In genomic region chr14:105430042-105430441, GRCh38 we compare ENCODE assay signal across 22 cellular contexts. TPM values are rescaled to one million over a fixed set of nuclear protein-coding genes. Genes with fewer than 3 reads are reported as not detected.
A peak's percentile ranks its signal among the peaks of the same experiment; 100 is the strongest.
DNase-seq lines count a peak whose midpoint lies in the region; ATAC-seq and TF ChIP-seq lines count a peak whose summit lies in the region.
"Had no signal": no experiment of that assay in that cellular context is flagged by ENCODE, and none has a peak within 500 bp of the region (broad histone marks: within the 10 kb centered on the region; RNA-seq: fewer than 3 reads in every experiment).

No MANE protein-coding gene starts in this region.

- no peaks in the 10 kb centered on the region for H3K9me3 Mint-ChIP-seq in immature natural killer cell

- H3K9me3 ChIP-seq in heart left ventricle (peaks cover 0 to 13% (median 0%) of the 10 kb centered on the region in 12 donors), adrenal gland (replicated peaks in 1 of 3) (no peaks in the 10 kb centered on the region), upper lobe of right lung (no peaks in the 10 kb centered on the region), vagina (no peaks in the 10 kb centered on the region)
- H3K9me3 ChIP-seq: SJSA1 had no signal

- H3K36me3 ChIP-seq in heart left ventricle (peaks cover 0 to 20% (median 0%) of the 10 kb centered on the region in 9 donors), adrenal gland (replicated peaks in 1 of 2) (no peaks in the 10 kb centered on the region), upper lobe of right lung (no peaks in the 10 kb centered on the region), vagina (no peaks in the 10 kb centered on the region)

- no peak overlapping the region for H3K4me3 Mint-ChIP-seq in immature natural killer cell

- H3K27ac ChIP-seq in heart left ventricle (peak overlapping the region in 4 of 12 donors; percentile 18 to 54 (median 38)), adrenal gland (peak overlapping the region in 3 of 5 donors; percentile 16 to 63 (median 34)), upper lobe of right lung (peak overlapping the region; percentile 17), vagina (no peak overlapping the region)
- H3K27ac ChIP-seq: GM23248 had no signal

- H3K27me3 Mint-ChIP-seq in immature natural killer cell (ENCODE audit: low read depth in 3 of 3) = peaks cover 0 to 3% (median 0%) of the 10 kb centered on the region in 3 donors

- H3K36me3 Mint-ChIP-seq in immature natural killer cell = peaks cover 0 to 3% (median 0%) of the 10 kb centered on the region in 3 donors

- peaks cover 24 to 30% of the 10 kb centered on the region in 2 donors for H3K4me1 Mint-ChIP-seq in immature natural killer cell

- DNase-seq in heart left ventricle (no peak), Right ventricle myocardium inferior (ENCODE audit: missing footprints) (no peak), adrenal gland (no peak), lung microvascular endothelial cell (ENCODE audit: low read depth in 2 of 2) (peak; percentile 69 to 90), upper lobe of right lung (no peak), immature natural killer cell (no peak), vagina (ENCODE audit: extremely low spot score in 2 of 2) (no peak)
- DNase-seq in stimulated activated CD4-positive, alpha-beta T cell treated with anti-CD3 and anti-CD28 coated beads, Interleukin-1b, Interleukin-23, amount 100 ng/mL, for 48 hours = no peak
- DNase-seq: 8988T; C1 segment of cervical spinal cord; DND-41; MV-4-11; NCI-H1436; NCI-H2029; NCI-H2171 treated with DMSO at 0.1 percent for 48 hours; NCI-H446 treated with DMSO at 0.1 percent for 48 hours; NK-92 treated with Interleukin-12 subunit alpha and Interleukin-12 subunit beta, amount 100 ng/mL, for 24 hours; RPMI8226 had no signal

- TF ChIP-seq POLR2A in heart left ventricle (IDR thresholded peaks at IDR 0.05) (no peak), adrenal gland (IDR thresholded peaks at IDR 0.05) (no peak), vagina (IDR thresholded peaks at IDR 0.05) (no peak)

- WGBS in heart left ventricle, 4 donors = 71 to 79% (median 76%) methylated on average over 6 of the region's 6 CpGs
- WGBS in adrenal gland, 4 donors = 86 to 94% (median 90%) methylated on average over 6 of the region's 6 CpGs

- H3K4me3 ChIP-seq in heart left ventricle (no peak overlapping the region), adrenal gland (no peak overlapping the region), upper lobe of right lung (no peak overlapping the region), vagina (no peak overlapping the region)
- H3K4me3 ChIP-seq: GM23248, K562, SJSA1 had no signal

- intact Hi-C loops in heart left ventricle (cut with DNase I) (no loop called here), Right ventricle myocardium inferior (cut with DNase I) (no loop called here), adrenal gland (cut with DNase I) (no loop called here), upper lobe of right lung (cut with DNase I) (no loop called here), vagina (cut with DNase I) (no loop called here)

- H3K27me3 ChIP-seq in heart left ventricle (no peaks in the 10 kb centered on the region), adrenal gland (no peaks in the 10 kb centered on the region), upper lobe of right lung (no peaks in the 10 kb centered on the region), vagina (no peaks in the 10 kb centered on the region)
- H3K27me3 ChIP-seq: SJSA1 had no signal

- no peak overlapping the region for H3K27ac Mint-ChIP-seq in immature natural killer cell

- H3K4me1 ChIP-seq in heart left ventricle = peaks cover 0 to 17% (median 6%) of the 10 kb centered on the region in 12 donors
- peaks cover 0 to 13% of the 10 kb centered on the region in 2 donors for H3K4me1 ChIP-seq in adrenal gland (replicated peaks in 1 of 2)
- peaks cover 4% of the 10 kb centered on the region for H3K4me1 ChIP-seq in upper lobe of right lung
- H3K4me1 ChIP-seq in vagina = peaks cover 5% of the 10 kb centered on the region

- TF ChIP-seq CTCF in heart left ventricle (IDR thresholded peaks at IDR 0.05) (no peak), adrenal gland (IDR thresholded peaks at IDR 0.05) (no peak), upper lobe of right lung (IDR thresholded peaks at IDR 0.05) (no peak), vagina (IDR thresholded peaks at IDR 0.05) (no peak)

- ATAC-seq in heart left ventricle = peak in 3 of 4 donors; percentile 21 to 62 (median 35)
- ATAC-seq in Right ventricle myocardium inferior = no peak
- ATAC-seq in upper lobe of right lung = no peak
- ATAC-seq: K562 had no signal

RNA-seq across cellular contexts. Expression of gene MTA1, which starts 10.4 kb away (rescaled TPM):
- total RNA-seq in heart left ventricle = 100 to 1,000 TPM in 7 of 9 donors, 10 to 100 TPM in 2; 71.8 to 169 (median 109) TPM
- polyA plus RNA-seq in heart left ventricle = 100 to 1,000 TPM; 103 to 191 TPM
- 192 TPM for total RNA-seq in Right ventricle myocardium inferior
- 100 to 1,000 TPM in 2 of 8 donors, 10 to 100 TPM in 6; 36.6 to 102 (median 59.5) TPM for total RNA-seq in adrenal gland
- 100 to 1,000 TPM in 2 of 3 donors, 10 to 100 TPM in 1; 11.8 to 270 (median 142) TPM for polyA plus RNA-seq in adrenal gland
- total RNA-seq in lung microvascular endothelial cell = 22.2 and 22.6 TPM in 2 replicates
- total RNA-seq in upper lobe of right lung = 74.8 TPM
- polyA plus RNA-seq in immature natural killer cell = 1 to 10 TPM in 2 of 3 donors, under 1 TPM in 1; 0.82 to 3.0 (median 2.8) TPM
- 82.7 TPM for total RNA-seq in vagina

RNA-seq across cellular contexts. Expression of gene TEX22, which starts 31.7 kb away (rescaled TPM):
- total RNA-seq in heart left ventricle (1 to 10 TPM in 1 of 9 donors, under 1 TPM in 6, not detected in 2; 0.14 to 1.8 (median 0.82) TPM), Right ventricle myocardium inferior (2.4 TPM), adrenal gland (1 to 10 TPM in 4 of 8 donors, under 1 TPM in 1, not detected in 3; 0.17 to 2.8 (median 1.2) TPM), lung microvascular endothelial cell (under 0.01 TPM in 2 replicates), upper lobe of right lung (3.2 TPM), vagina (not detected)
- polyA plus RNA-seq in heart left ventricle (under 1 TPM in 1 of 2 donors, not detected in 1; 0.06 TPM), adrenal gland (under 1 TPM; 0.20 to 0.38 (median 0.24) TPM), immature natural killer cell (1 to 10 TPM in 1 of 3 donors, under 1 TPM in 2; 0.52 to 1.0 (median 0.79) TPM)

RNA-seq across cellular contexts. Expression of gene CRIP2, which starts 44.6 kb away (rescaled TPM):
- 1,000 to 10,000 TPM in 2 of 9 donors, 100 to 1,000 TPM in 7; 695 to 1,715 (median 851) TPM for total RNA-seq in heart left ventricle
- 1,000 to 10,000 TPM in 1 of 2 donors, 100 to 1,000 TPM in 1; 829 to 1,402 TPM for polyA plus RNA-seq in heart left ventricle
- 1,081 TPM for total RNA-seq in Right ventricle myocardium inferior
- total RNA-seq in adrenal gland = 10 to 100 TPM; 36.4 to 90.6 (median 56.4) TPM
- 100 to 1,000 TPM in 2 of 3 donors, 1 to 10 TPM in 1; 5.9 to 193 (median 141) TPM for polyA plus RNA-seq in adrenal gland
- total RNA-seq in lung microvascular endothelial cell = 130 and 152 TPM in 2 replicates
- total RNA-seq in upper lobe of right lung = 191 TPM
- 10 to 100 TPM in 2 of 3 donors, 1 to 10 TPM in 1; 5.7 to 30.2 (median 18.1) TPM for polyA plus RNA-seq in immature natural killer cell
- total RNA-seq in vagina = 126 TPM
- total RNA-seq: OCI-LY7 had no signal

RNA-seq across cellular contexts. Expression of gene CRIP1, which starts 56.6 kb away (rescaled TPM):
- total RNA-seq in heart left ventricle (100 to 1,000 TPM in 1 of 9 donors, 10 to 100 TPM in 8; 12.1 to 195 (median 56.9) TPM), Right ventricle myocardium inferior (82.0 TPM), adrenal gland (10 to 100 TPM in 3 of 8 donors, 1 to 10 TPM in 5; 1.9 to 20.0 (median 9.3) TPM), lung microvascular endothelial cell (0.44 TPM in 1 of 2 replicates, not detected in the other), upper lobe of right lung (96.2 TPM), vagina (7.6 TPM)
- polyA plus RNA-seq in heart left ventricle (100 to 1,000 TPM in 1 of 2 donors, 10 to 100 TPM in 1; 81.1 to 109 TPM), adrenal gland (100 to 1,000 TPM in 1 of 3 donors, 10 to 100 TPM in 1, 1 to 10 TPM in 1; 5.9 to 157 (median 80.3) TPM), immature natural killer cell (1,000 to 10,000 TPM in 1 of 3 donors, 100 to 1,000 TPM in 2; 921 to 1,915 (median 940) TPM)

Comparison
In these comparisons a context has a peak if more than half of its experiments do, and no peak if none do; other contexts are left out.
1. ATAC-seq: peak in heart left ventricle (3 of 4); none in Right ventricle myocardium inferior (single experiment) and upper lobe of right lung (single experiment).
2. DNase-seq: peak in lung microvascular endothelial cell (2 of 2); none in heart left ventricle (0 of 5), Right ventricle myocardium inferior (single experiment), adrenal gland (0 of 7), upper lobe of right lung (single experiment), immature natural killer cell (0 of 3), stimulated activated CD4-positive, alpha-beta T cell treated with anti-CD3 and anti-CD28 coated beads, Interleukin-1b, Interleukin-23, amount 100 ng/mL, for 48 hours (single experiment) and vagina (0 of 2).